Comparison of ENCODE assay signal across 21 cellular contexts in the genomic region with DNA sequence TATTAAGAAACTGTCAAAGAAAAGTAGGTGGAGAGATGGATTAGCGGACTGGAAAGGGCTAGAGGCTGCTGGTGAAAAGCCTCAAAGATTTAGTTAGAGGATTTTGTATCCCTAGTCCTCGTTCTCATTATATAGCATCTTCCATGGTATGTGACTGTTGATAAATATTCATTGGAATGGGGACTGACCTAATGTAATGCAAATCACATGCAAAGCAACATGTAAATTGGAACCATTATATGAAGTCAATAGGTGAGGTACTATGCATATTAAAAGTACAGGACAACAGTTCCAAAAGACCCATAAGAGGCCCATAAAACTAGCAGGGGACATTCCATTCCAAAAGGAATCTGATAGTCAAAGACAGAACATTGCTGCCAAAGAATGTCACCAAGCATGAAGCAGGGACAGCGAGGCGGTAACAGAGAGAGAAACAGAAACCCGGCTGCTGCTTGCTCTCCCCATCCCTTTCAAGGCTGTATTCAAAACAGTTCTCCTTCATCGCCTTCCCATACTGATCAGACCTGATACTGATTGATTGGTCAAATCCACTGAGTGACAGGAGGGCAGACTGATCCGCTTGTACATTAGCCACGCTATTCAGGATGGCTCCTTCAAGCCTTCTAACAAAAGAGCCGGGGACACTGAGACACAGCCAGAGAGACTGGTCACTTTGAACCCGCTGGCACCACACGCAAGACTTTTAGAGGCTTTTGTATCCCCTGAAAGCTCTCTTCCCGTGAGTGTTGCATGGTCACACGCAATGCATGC. TPM values are rescaled to one million over a fixed set of nuclear protein-coding genes. Genes with fewer than 3 reads are reported as not detected.
"Had no signal": no experiment of that assay in that cellular context is flagged by ENCODE, and none has a peak within 500 bp of the region (broad histone marks: within the 10 kb centered on the region; RNA-seq: fewer than 3 reads in every experiment).

No MANE protein-coding gene starts in this region.

- DNase-seq: activated B cell treated with CpG ODN at 0.5 μM for 24 hours; activated CD4-positive, alpha-beta T cell treated with anti-CD3 and anti-CD28 coated beads for 48 hours; activated CD8-positive, alpha-beta T cell treated with anti-CD3 and anti-CD28 coated beads for 36 hours; activated effector memory CD4-positive, alpha-beta T cell treated with anti-CD3 and anti-CD28 coated beads, Interleukin-2, amount 50 U/mL, for 16 hours; activated T-cell treated with anti-CD3 and anti-CD28 coated beads, Interleukin-2, amount 50 U/mL, for 48 hours; effector memory CD4-positive, alpha-beta T cell; foreskin melanocyte; left lung; mesenchymal stem cell; natural killer cell; occipital lobe; small intestine; stimulated activated CD4-positive, alpha-beta T cell treated with anti-CD3 and anti-CD28 coated beads, Interleukin-4, amount 100 ng/mL, for 24 hours; stimulated activated naive CD4-positive, alpha-beta T cell; T-helper 17 cell; tibial artery; uterus had no signal

- ATAC-seq: activated CD8-positive, alpha-beta T cell treated with anti-CD3 and anti-CD28 coated beads for 36 hours; left lung; natural killer cell; T-helper 17 cell had no signal

- H3K4me3 Mint-ChIP-seq: activated B cell treated with CpG ODN at 0.5 μM for 24 hours; activated CD8-positive, alpha-beta T cell treated with anti-CD3 and anti-CD28 coated beads for 36 hours; activated naive CD4-positive, alpha-beta T cell treated with anti-CD3 and anti-CD28 coated beads, Interleukin-2, amount 50 U/mL, for 24 hours; central memory CD8-positive, alpha-beta T cell; natural killer cell; T-helper 17 cell had no signal

- H3K27me3 ChIP-seq: right atrium auricular region, tibial artery, uterus had no signal

- H3K9me3 Mint-ChIP-seq: activated B cell treated with CpG ODN at 0.5 μM for 24 hours had no signal

- H3K4me1 ChIP-seq: left lung, right atrium auricular region, tibial artery, uterus had no signal

- H3K4me3 ChIP-seq: coronary artery, left lung, right atrium auricular region, tibial artery, uterus had no signal

- H3K27ac ChIP-seq: coronary artery, left lung, right atrium auricular region, tibial artery, uterus had no signal

- H3K4me1 Mint-ChIP-seq: activated B cell treated with CpG ODN at 0.5 μM for 24 hours; activated naive CD4-positive, alpha-beta T cell treated with anti-CD3 and anti-CD28 coated beads, Interleukin-2, amount 50 U/mL, for 24 hours; central memory CD8-positive, alpha-beta T cell; natural killer cell; T-helper 17 cell had no signal

- H3K36me3 Mint-ChIP-seq: natural killer cell had no signal

- H3K27ac Mint-ChIP-seq: activated B cell treated with CpG ODN at 0.5 μM for 24 hours; activated CD8-positive, alpha-beta T cell treated with anti-CD3 and anti-CD28 coated beads for 36 hours; activated naive CD4-positive, alpha-beta T cell treated with anti-CD3 and anti-CD28 coated beads, Interleukin-2, amount 50 U/mL, for 24 hours; natural killer cell; T-helper 17 cell had no signal

- H3K27me3 Mint-ChIP-seq: activated B cell treated with CpG ODN at 0.5 μM for 24 hours; activated CD8-positive, alpha-beta T cell treated with anti-CD3 and anti-CD28 coated beads for 36 hours; central memory CD8-positive, alpha-beta T cell; T-helper 17 cell had no signal

- H3K36me3 ChIP-seq: left lung, right atrium auricular region, tibial artery, uterus had no signal

- H3K9me3 ChIP-seq: left lung, right atrium auricular region, tibial artery, uterus had no signal

RNA-seq across cellular contexts. Expression of gene SOX9, which starts 44.6 kb away (rescaled TPM):
- total RNA-seq: activated CD8-positive, alpha-beta T cell treated with anti-CD3 and anti-CD28 coated beads for 36 hours; natural killer cell; T-helper 17 cell had no signal
